In the genomic region with DNA sequence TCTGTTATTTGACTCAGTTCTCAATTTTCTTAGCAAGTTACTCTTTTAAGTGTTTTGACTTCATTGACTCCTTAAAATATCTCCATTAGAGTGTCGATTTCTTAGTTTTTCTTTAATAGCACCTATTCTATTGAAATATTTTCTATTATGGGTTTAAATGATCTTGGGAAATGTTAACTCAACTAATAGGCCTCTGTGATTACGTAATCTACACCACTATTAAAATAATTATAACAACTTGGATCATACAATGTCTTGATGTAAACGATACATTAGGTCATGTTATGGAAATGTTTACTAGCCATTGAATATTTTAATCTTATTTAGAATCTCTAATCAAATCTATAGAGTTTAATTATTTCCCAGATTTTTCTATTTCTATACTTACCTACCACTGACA, we compare ENCODE assay signal across 25 cellular contexts.
A peak's percentile ranks its signal among the peaks of the same experiment; 100 is the strongest.
DNase-seq lines count a peak whose midpoint lies in the region; ATAC-seq, FAIRE-seq and TF ChIP-seq lines count a peak whose summit lies in the region.
"Had no signal": no experiment of that assay in that cellular context is flagged by ENCODE, and none has a peak within 500 bp of the region (broad histone marks: within the 10 kb centered on the region; RNA-seq: fewer than 3 reads in every experiment).

No MANE protein-coding gene starts in this region.

- H3K4me1 ChIP-seq in IMR-90 (ENCODE audit: control insufficient read depth, insufficient read depth, low read length) (no peaks in the 10 kb centered on the region), H1 (replicated peaks in 1 of 4; ENCODE audit: control insufficient read depth in 3 of 4, insufficient read depth in 4 of 4, low read length in 3 of 4) (no peaks in the 10 kb centered on the region)
- H3K4me1 ChIP-seq: BE2C, BLaER1 had no signal

- H3K9me1 ChIP-seq in IMR-90 (ENCODE audit: insufficient read depth, low read length), result no peaks in the 10 kb centered on the region

- H2AK5ac ChIP-seq in IMR-90 (ENCODE audit: low read depth, low read length) (no peak overlapping the region), H1 (ENCODE audit: low read depth, low read length) (no peak overlapping the region)

- WGBS in IMR-90 (ENCODE audit: extremely low coverage in 2 of 2, insufficient read length in 1 of 2), 2 experiments, result no CpG with 5 or more reads among the region's 3 CpGs
- 60% methylated on average over 3 of the region's 3 CpGs; no CpG with 5 or more reads in 1 of the 2 experiments for WGBS in H1 (ENCODE audit: extremely low coverage in 1 of 2, insufficient coverage in 1 of 2, insufficient read length in 1 of 2, insufficient replicate concordance in 2 of 2, low coverage in 1 of 2, low lambda C conversion rate in 2 of 2, missing lambda C conversion rate in 1 of 2), 2 experiments

- no peak overlapping the region for H2AK9ac ChIP-seq in IMR-90 (replicated peaks; ENCODE audit: low read depth, low read length, poor library complexity)

- no peak overlapping the region for H4K91ac ChIP-seq in IMR-90 (ENCODE audit: insufficient read depth, low read depth, low read length)
- H4K91ac ChIP-seq in H1 (replicated peaks; ENCODE audit: insufficient read length, low read length), result no peak overlapping the region

- H3K23ac ChIP-seq in IMR-90 (ENCODE audit: low read depth, low read length) (no peak overlapping the region), H1 (ENCODE audit: insufficient read length) (no peak overlapping the region)

- H3K9ac ChIP-seq in IMR-90 (ENCODE audit: low read depth, low read length) (no peak overlapping the region), H1 (replicated peaks in 1 of 4; ENCODE audit: extremely low read depth in 1 of 4, low read depth in 3 of 4, low read length in 3 of 4) (no peak overlapping the region)
- H3K9ac ChIP-seq: BLaER1 had no signal

- H2AFZ ChIP-seq in IMR-90 (replicated peaks; ENCODE audit: low read length, poor library complexity), result no peak overlapping the region
- no peak overlapping the region for H2AFZ ChIP-seq in H1 (ENCODE audit: low read length)

- no peak for DNase-seq in IMR-90
- peak; percentile 21 for DNase-seq in NCI-H69 (lab: John Stamatoyannopoulos, UW)
- no peak for DNase-seq in H1 (ENCODE audit: low read depth in 1 of 2, low spot score in 2 of 2)
- DNase-seq in H7, result no peak
- DNase-seq in stimulated activated CD4-positive, alpha-beta T cell treated with anti-CD3 and anti-CD28 coated beads, Interleukin-4, amount 100 ng/mL, for 24 hours, result no peak
- DNase-seq in NCI-H2081 (lab: John Stamatoyannopoulos, UW), result no peak
- DNase-seq: 8988T; ACHN; BE2C; C1 segment of cervical spinal cord; CD4-positive, alpha-beta memory T cell; CD4-positive, CD25-positive, alpha-beta regulatory T cell; CD8-positive, alpha-beta memory T cell; COR-L47; DMS 273 treated with DMSO at 0.1 percent for 48 hours; DMS153; DMS53; DMS79; DND-41; EL; GDM1 had no signal

- POLR2A ChIA-PET in IMR-90 (lab: Charles Lee; ENCODE audit: unreplicated experiment) (no interaction called here), H1 (lab: Charles Lee; ENCODE audit: partially characterized antibody) (no interaction called here)

- CTCF ChIA-PET in IMR-90 (lab: Yijun Ruan, JAX), result no interaction called here
- CTCF ChIA-PET in H1 (lab: Charles Lee; ENCODE audit: partially characterized antibody), result no interaction called here

- no peak for ATAC-seq in IMR-90 (ENCODE audit: low read depth)
- ATAC-seq: GM12878 had no signal

- H3K9me3 ChIP-seq in IMR-90 (ENCODE audit: control insufficient read depth, insufficient read depth, low read length), result no peaks in the 10 kb centered on the region
- H3K9me3 ChIP-seq in H1 (ENCODE audit: insufficient read depth in 2 of 2, low read depth in 1 of 2, low read length in 1 of 2), result no peaks in the 10 kb centered on the region
- H3K9me3 ChIP-seq: BE2C, BLaER1 had no signal

- no peaks in the 10 kb centered on the region for H3K23me2 ChIP-seq in H1 (ENCODE audit: low read depth, low read length)

- no peak overlapping the region for H2BK120ac ChIP-seq in IMR-90 (ENCODE audit: low read depth, low read length)
- H2BK120ac ChIP-seq in H1 (replicated peaks; ENCODE audit: low read depth, low read length), result no peak overlapping the region

- H3K27ac ChIP-seq in IMR-90 (ENCODE audit: insufficient read depth, low read length) (no peak overlapping the region), H1 (ENCODE audit: low read depth, low read length) (no peak overlapping the region)
- H3K27ac ChIP-seq: BLaER1 had no signal

- no peaks in the 10 kb centered on the region for H3K79me1 ChIP-seq in IMR-90 (ENCODE audit: low read depth in 1 of 2, low read length in 2 of 2)
- no peaks in the 10 kb centered on the region for H3K79me1 ChIP-seq in H1 (ENCODE audit: low read depth, low read length)

- H3K4me2 ChIP-seq in IMR-90 (ENCODE audit: low read depth, low read length) (no peak overlapping the region), H1 (ENCODE audit: insufficient read depth in 1 of 2, low read depth in 2 of 2, low read length in 2 of 2) (no peak overlapping the region)
- H3K4me2 ChIP-seq: BLaER1 had no signal

- intact Hi-C loops in IMR-90 (cut with micrococcal nuclease), result no loop called here

- H2BK20ac ChIP-seq in IMR-90 (ENCODE audit: low read depth, low read length) (no peak overlapping the region), H1 (ENCODE audit: low read length) (no peak overlapping the region)

- FAIRE-seq in H1 (lab: Jason Lieb, UNC), result no peak
- FAIRE-seq: GM12878, GM12892, GM18507 had no signal

- TF ChIP-seq POLR2A in IMR-90 (IDR thresholded peaks at IDR 0.05; ENCODE audit: low read depth, low read length) (no peak), H1 (IDR thresholded peaks at IDR 0.05; ENCODE audit: control extremely low read depth in 1 of 2, low read depth in 2 of 2, low read length in 2 of 2) (no peak)

- H4K8ac ChIP-seq in IMR-90 (ENCODE audit: low read depth in 2 of 2, low read length in 2 of 2) (no peak overlapping the region), H1 (ENCODE audit: extremely low read depth, insufficient read depth, low read length) (no peak overlapping the region)

- no peaks in the 10 kb centered on the region for H4K20me1 ChIP-seq in IMR-90 (ENCODE audit: insufficient read depth, low read length)
- H4K20me1 ChIP-seq in H1 (replicated peaks in 1 of 2; ENCODE audit: control insufficient read depth in 1 of 2, insufficient read depth in 2 of 2, low read length in 2 of 2), result no peaks in the 10 kb centered on the region
- H4K20me1 ChIP-seq: BLaER1 had no signal

- H2BK12ac ChIP-seq in H1 (ENCODE audit: low read depth, low read length), result no peak overlapping the region

- in situ Hi-C loops in IMR-90 (cut with MboI; ENCODE audit: low sequenced_read_pairs), result no loop called here

- H2BK5ac ChIP-seq in IMR-90 (ENCODE audit: low read depth, low read length, poor library complexity, severe bottlenecking) (no peak overlapping the region), H1 (ENCODE audit: low read depth, low read length) (no peak overlapping the region)

- H3K4me3 ChIP-seq in IMR-90 (ENCODE audit: insufficient read depth, low read depth, low read length) (no peak overlapping the region), H1 (ENCODE audit: extremely low read depth in 1 of 4, insufficient read depth in 2 of 4, low read depth in 3 of 4, low read length in 4 of 4) (no peak overlapping the region), H7 (ENCODE audit: insufficient read depth, low read depth, low read length) (no peak overlapping the region)
- H3K4me3 ChIP-seq: BLaER1, GM12878 had no signal

- H4K5ac ChIP-seq in IMR-90 (ENCODE audit: low read depth, low read length) (no peak overlapping the region), H1 (ENCODE audit: insufficient read length, low read depth, low read length) (no peak overlapping the region)

- H3K14ac ChIP-seq in IMR-90 (replicated peaks; ENCODE audit: low read depth, low read length), result no peak overlapping the region
- no peak overlapping the region for H3K14ac ChIP-seq in H1 (ENCODE audit: insufficient read length)

- no peak overlapping the region for H3K18ac ChIP-seq in IMR-90 (ENCODE audit: low read depth, low read length)
- no peak overlapping the region for H3K18ac ChIP-seq in H1 (ENCODE audit: extremely low read depth, low read length)

- H3K4ac ChIP-seq in IMR-90 (ENCODE audit: low read depth, low read length) (no peak overlapping the region), H1 (replicated peaks; ENCODE audit: insufficient read length, low read depth, low read length) (no peak overlapping the region)

- BruUV-seq in IMR-90 (replicated peaks; lab: Mats Ljungman, UMichigan), result no TSS peak

- TF ChIP-seq RAD21 in IMR-90 (IDR thresholded peaks at IDR 0.05; ENCODE audit: low read length), result no peak
- no peak for TF ChIP-seq RAD21 in H1 (IDR thresholded peaks at IDR 0.05 in 1 of 2, conservative IDR thresholded peaks at IDR 0.05 in 1 of 2; ENCODE audit: low read depth in 2 of 2, low read length in 2 of 2)

- no peak for TF ChIP-seq EP300 in H1 (IDR thresholded peaks at IDR 0.05; ENCODE audit: borderline replicate concordance in 1 of 2, low read depth in 2 of 2, low read length in 2 of 2)

- H2BK15ac ChIP-seq in IMR-90 (ENCODE audit: low read depth, low read length) (no peak overlapping the region), H1 (ENCODE audit: low read length) (no peak overlapping the region)

- H3K36me3 ChIP-seq in IMR-90 (ENCODE audit: control insufficient read depth, insufficient read depth, low read length), result no peaks in the 10 kb centered on the region
- H3K36me3 ChIP-seq in H1 (ENCODE audit: control insufficient read depth in 2 of 4, insufficient read depth in 4 of 4, low read length in 3 of 4), result no peaks in the 10 kb centered on the region
- H3K36me3 ChIP-seq in H7 (replicated peaks; ENCODE audit: control insufficient read depth, insufficient read depth, low read length), result no peaks in the 10 kb centered on the region
- H3K36me3 ChIP-seq: BE2C, BLaER1 had no signal

- H3K79me2 ChIP-seq in H1 (ENCODE audit: control insufficient read depth in 1 of 2, insufficient read depth in 2 of 2, low read length in 2 of 2), result no peaks in the 10 kb centered on the region

- dilution Hi-C loops in IMR-90 (cut with HindIII; ENCODE audit: low sequenced_read_pairs, unreplicated experiment), result no loop called here

- no peak for TF ChIP-seq CTCF in IMR-90 (conservative IDR thresholded peaks at IDR 0.05; ENCODE audit: low read depth, low read length)
- no peak for TF ChIP-seq CTCF in H1 (IDR thresholded peaks at IDR 0.05; ENCODE audit: control extremely low read depth in 1 of 3, insufficient read depth in 1 of 3, low read depth in 1 of 3, low read length in 3 of 3)

- H3K56ac ChIP-seq in IMR-90 (ENCODE audit: extremely low read depth, insufficient read depth, low read length), result no peak overlapping the region
- H3K56ac ChIP-seq in H1 (replicated peaks; ENCODE audit: insufficient read length, low read depth, low read length), result no peak overlapping the region

- H3K27me3 ChIP-seq in IMR-90 (ENCODE audit: control insufficient read depth, insufficient read depth, low read length), result no peaks in the 10 kb centered on the region
- H3K27me3 ChIP-seq in H1 (replicated peaks in 1 of 4; ENCODE audit: control insufficient read depth in 3 of 4, extremely low read depth in 1 of 4, insufficient read depth in 3 of 4, low read length in 3 of 4), result no peaks in the 10 kb centered on the region
- no peaks in the 10 kb centered on the region for H3K27me3 ChIP-seq in H7 (ENCODE audit: control insufficient read depth, insufficient read depth, low read length)
- H3K27me3 ChIP-seq: BE2C, BLaER1 had no signal

TF ChIP-seq in H1, 55 proteins besides CTCF, POLR2A, EP300 and RAD21 (continues in another document):
- TF ChIP-seq SUZ12 (IDR thresholded peaks at IDR 0.05; ENCODE audit: low read length) (no peak), CEBPB (IDR thresholded peaks at IDR 0.05; ENCODE audit: low read depth, low read length) (peak; percentile 51; the same call in 1 of the 2 replicates)
